Comparison of ENCODE assay signal across 11 cellular contexts in genomic region chr5:160463775-160464465, GRCh38. TPM values are rescaled to one million over a fixed set of nuclear protein-coding genes. Genes with fewer than 3 reads are reported as not detected.
DNase-seq lines count a peak whose midpoint lies in the region; ATAC-seq and TF ChIP-seq lines count a peak whose summit lies in the region.
"Had no signal": no experiment of that assay in that cellular context is flagged by ENCODE, and none has a peak within 500 bp of the region (broad histone marks: within the 10 kb centered on the region; RNA-seq: fewer than 3 reads in every experiment).

No MANE protein-coding gene starts in this region.

- H3F3A ChIP-seq in GM23248 (ENCODE audit: insufficient read depth) = peaks cover 23% of the 10 kb centered on the region

- H3K79me2 ChIP-seq in GM23248 (ENCODE audit: insufficient read depth) = no peaks in the 10 kb centered on the region

- peaks cover 26% of the 10 kb centered on the region for H3K4me1 ChIP-seq in GM23248 (ENCODE audit: insufficient read depth)
- H3K4me1 ChIP-seq in foreskin keratinocyte = peaks cover 3% of the 10 kb centered on the region
- H3K4me1 ChIP-seq in heart right ventricle = peaks cover 0 to 38% (median 16%) of the 10 kb centered on the region in 9 donors

- H4K20me1 ChIP-seq in GM23248 (ENCODE audit: insufficient read depth) = no peaks in the 10 kb centered on the region

- H3K36me3 ChIP-seq in GM23248 (ENCODE audit: low read depth) (no peaks in the 10 kb centered on the region), heart right ventricle (no peaks in the 10 kb centered on the region)
- H3K36me3 ChIP-seq: ascending aorta had no signal

- in situ Hi-C loops in GM23248 (cut with MboI) = no loop called here
- in situ Hi-C loops in G401 (cut with HindIII; ENCODE audit: low sequenced_read_pairs) = no loop called here

- no peak overlapping the region for H3K9ac ChIP-seq in GM23248

- DNase-seq in AG20443 (ENCODE audit: low spot score) (peak; percentile 39), GM23248 (peak; percentile 80), SW 1271 (lab: John Stamatoyannopoulos, UW) (peak; percentile 58 to 78), foreskin keratinocyte (peak; percentile 14 to 55), sciatic nerve (ENCODE audit: low spot score) (no peak), G401 (ENCODE audit: low spot score) (no peak), heart right ventricle (no peak)
- DNase-seq: H9, right cardiac atrium had no signal

- H3K9me2 ChIP-seq in GM23248 (ENCODE audit: insufficient read depth) = no peaks in the 10 kb centered on the region

- H3K9me3 ChIP-seq in GM23248 (ENCODE audit: low read depth) (no peaks in the 10 kb centered on the region), heart right ventricle (no peaks in the 10 kb centered on the region)
- H3K9me3 ChIP-seq: ascending aorta had no signal

- no peaks in the 10 kb centered on the region for H3K27me3 ChIP-seq in GM23248 (replicated peaks; ENCODE audit: insufficient read depth)
- no peaks in the 10 kb centered on the region for H3K27me3 ChIP-seq in foreskin keratinocyte
- H3K27me3 ChIP-seq in heart right ventricle = no peaks in the 10 kb centered on the region
- H3K27me3 ChIP-seq: ascending aorta had no signal

- no peak overlapping the region for H3K4me2 ChIP-seq in GM23248 (ENCODE audit: unreplicated experiment)

- WGBS in GM23248 (ENCODE audit: low coverage in 1 of 2, low lambda C conversion rate in 2 of 2, missing lambda C conversion rate in 2 of 2), 2 experiments = 55 to 57% methylated on average over 7 of the region's 7 CpGs
- WGBS in heart right ventricle, 2 donors = 68 to 70% methylated on average over 7 of the region's 7 CpGs

- TF ChIP-seq CTCF in foreskin keratinocyte (conservative IDR thresholded peaks at IDR 0.05) (no peak), heart right ventricle (IDR thresholded peaks at IDR 0.05) (no peak)

- H2AFZ ChIP-seq in GM23248 = no peak overlapping the region

- no peak overlapping the region for H3K4me3 ChIP-seq in GM23248
- H3K4me3 ChIP-seq in heart right ventricle = no peak overlapping the region
- H3K4me3 ChIP-seq: ascending aorta had no signal

- intact Hi-C loops in sciatic nerve (cut with DNase I) (no loop called here), heart right ventricle (cut with DNase I) (no loop called here)

- no peak overlapping the region for H3K27ac ChIP-seq in GM23248
- H3K27ac ChIP-seq in foreskin keratinocyte = no peak overlapping the region
- H3K27ac ChIP-seq in heart right ventricle = no peak overlapping the region
- H3K27ac ChIP-seq: ascending aorta had no signal

- ATAC-seq in foreskin keratinocyte (peak; percentile 12), sciatic nerve (no peak), HG03097 (IDR thresholded peaks at IDR 0.05; ENCODE audit: low FRiP score, unreplicated experiment) (no peak), heart right ventricle (no peak)

RNA-seq across cellular contexts. Expression of gene PTTG1, which starts 42.3 kb away (rescaled TPM):
- 22.8 and 49.0 TPM in 2 replicates for total RNA-seq in GM23248 (2014; rRNA removed; shearing (Covaris generic))
- polyA plus RNA-seq in GM23248 (2016; fragmentation: Nextera tagmentation; extraction: Ambion mirVana) (94.9 and 96.0 TPM in 2 replicates), foreskin keratinocyte (225 and 280 TPM in 2 replicates), heart right ventricle (1 to 10 TPM; 2.6 to 8.7 TPM)
- total RNA-seq in foreskin keratinocyte (183 and 204 TPM in 2 replicates), sciatic nerve (3.0 TPM), heart right ventricle (10 to 100 TPM in 1 of 10 donors, 1 to 10 TPM in 4, under 1 TPM in 4, not detected in 1; 0.32 to 17.5 (median 1.4) TPM)
- total RNA-seq in G401 (2014; rRNA removed; shearing (Covaris generic)) = 403 and 415 TPM in 2 replicates

RNA-seq across cellular contexts. Expression of gene SLU7, which starts 45.0 kb away (rescaled TPM):
- total RNA-seq in GM23248 (2014; rRNA removed; shearing (Covaris generic)) = 32.1 and 52.2 TPM in 2 replicates
- 54.3 and 66.3 TPM in 2 replicates for polyA plus RNA-seq in GM23248 (2016; fragmentation: Nextera tagmentation; extraction: Ambion mirVana)
- total RNA-seq in foreskin keratinocyte = 33.9 and 36.7 TPM in 2 replicates
- polyA plus RNA-seq in foreskin keratinocyte = 26.4 and 26.6 TPM in 2 replicates
- total RNA-seq in sciatic nerve = 60.7 TPM
- 42.8 and 59.6 TPM in 2 replicates for total RNA-seq in G401 (2014; rRNA removed; shearing (Covaris generic))
- total RNA-seq in heart right ventricle = 10 to 100 TPM; 32.7 to 62.4 (median 44.3) TPM
- 10 to 100 TPM; 19.2 to 38.4 TPM for polyA plus RNA-seq in heart right ventricle

Comparison
In these comparisons a context has a peak if more than half of its experiments do, and no peak if none do; other contexts are left out.
1. DNase-seq: peak in AG20443 (single experiment), GM23248 (single experiment), SW 1271 (2 of 2) and foreskin keratinocyte (2 of 2); none in sciatic nerve (single experiment), G401 (single experiment) and heart right ventricle (0 of 2).